13 cellular contexts compared by ENCODE assay signal in the genomic region with DNA sequence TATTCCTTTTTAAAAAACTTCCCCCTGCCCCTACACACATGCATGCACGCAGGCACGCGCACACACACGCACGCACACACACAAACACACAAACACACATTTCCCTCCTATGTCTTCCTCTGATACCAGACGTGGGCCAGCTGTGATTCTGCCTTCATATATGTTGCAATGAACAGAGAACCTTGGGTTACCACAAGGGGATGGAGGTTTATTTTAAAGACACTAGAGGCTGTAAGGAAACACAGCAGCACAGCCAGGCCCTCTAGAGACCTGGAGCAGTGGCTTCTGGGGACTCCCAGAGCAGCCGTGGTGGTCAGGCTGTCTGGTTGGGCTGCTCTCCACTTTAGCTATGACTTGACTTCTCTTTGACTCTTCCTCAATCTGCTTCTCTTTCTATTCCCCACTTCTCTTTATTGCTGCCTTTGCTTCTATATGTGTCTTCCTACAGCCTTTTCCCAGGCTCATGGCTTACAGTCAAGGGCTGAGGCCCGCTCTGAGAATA. TPM values are rescaled to one million over a fixed set of nuclear protein-coding genes. Genes with fewer than 3 reads are reported as not detected.
DNase-seq lines count a peak whose midpoint lies in the region; ATAC-seq and TF ChIP-seq lines count a peak whose summit lies in the region.
"Had no signal": no experiment of that assay in that cellular context is flagged by ENCODE, and none has a peak within 500 bp of the region (broad histone marks: within the 10 kb centered on the region; RNA-seq: fewer than 3 reads in every experiment).

No MANE protein-coding gene starts in this region.

- no peak overlapping the region for H3K27ac Mint-ChIP-seq in stimulated activated naive CD8-positive, alpha-beta T cell treated with anti-CD3 and anti-CD28 coated beads, Interleukin-15, amount 100 ng/mL, for 72 hours
- H3K27ac Mint-ChIP-seq in activated B cell treated with CpG ODN at 0.5 μM for 24 hours (peak overlapping the region; percentile 89), Caco-2 (ENCODE audit: unreplicated experiment) (no peak overlapping the region)
- H3K27ac Mint-ChIP-seq: GM23338 had no signal

- peak; percentile 59 for ATAC-seq in stimulated activated naive CD8-positive, alpha-beta T cell treated with anti-CD3 and anti-CD28 coated beads, Interleukin-15, Interleukin-2, amounts not matched to agents 100 U/mL and 50 U/mL, for 24 hours
- no peak for ATAC-seq in stimulated activated naive CD8-positive, alpha-beta T cell treated with anti-CD3 and anti-CD28 coated beads, Interleukin-15, amount 100 ng/mL, for 72 hours
- ATAC-seq in HG03103 (IDR thresholded peaks at IDR 0.05; ENCODE audit: low read depth, unreplicated experiment) (peak; percentile 45), activated B cell treated with CpG ODN at 0.5 μM for 24 hours (ENCODE audit: low read depth) (peak; percentile 67), upper lobe of right lung (peak; percentile 91)
- ATAC-seq: foreskin keratinocyte, GM23338 had no signal

- no peak for TF ChIP-seq CTCF in activated B cell treated with CpG ODN at 0.5 μM for 24 hours (IDR thresholded peaks at IDR 0.05)
- TF ChIP-seq CTCF in upper lobe of right lung (IDR thresholded peaks at IDR 0.05) = no peak
- TF ChIP-seq CTCF in Caco-2 (IDR thresholded peaks at IDR 0.05; ENCODE audit: insufficient read depth in 1 of 2, low read depth in 1 of 2, low read length in 1 of 2, severe bottlenecking in 1 of 2, unreplicated experiment in 1 of 2) = no peak

- no TSS peak for BruUV-seq in Caco-2 (replicated peaks; lab: Mats Ljungman, UMichigan)

- CTCF ChIA-PET in activated B cell treated with CpG ODN at 0.5 μM for 24 hours (lab: Charles Lee) = interaction anchor here (1.0 to 8.1 kb wide), 8 partner anchors 11 to 75 kb away, joined by 3 to 331 read pairs (median 4); partner anchors contain the start of genes TLR1 and TLR6
- CTCF ChIA-PET in Caco-2 (lab: Charles Lee) = interaction anchor here (1.1 kb wide), 1 partner anchor 25 kb away, joined by 5 read pairs; no protein-coding TSS in a partner anchor

- no peaks in the 10 kb centered on the region for H3K27me3 ChIP-seq in upper lobe of right lung
- H3K27me3 ChIP-seq in Caco-2 (replicated peaks; ENCODE audit: control insufficient read depth, insufficient read depth, low read length) = no peaks in the 10 kb centered on the region
- H3K27me3 ChIP-seq: foreskin keratinocyte had no signal

- peaks cover 25% of the 10 kb centered on the region for H3K36me3 Mint-ChIP-seq in activated B cell treated with CpG ODN at 0.5 μM for 24 hours (ENCODE audit: low read depth)
- H3K36me3 Mint-ChIP-seq in Caco-2 (ENCODE audit: insufficient read depth, unreplicated experiment) = no peaks in the 10 kb centered on the region

- peak overlapping the region; percentile 17 for H3K27ac ChIP-seq in upper lobe of right lung
- H3K27ac ChIP-seq: foreskin keratinocyte had no signal

- H3K4me1 ChIP-seq in upper lobe of right lung (no peaks in the 10 kb centered on the region), Caco-2 (no peaks in the 10 kb centered on the region)
- H3K4me1 ChIP-seq: foreskin keratinocyte had no signal

- H3K9me3 Mint-ChIP-seq in stimulated activated naive CD8-positive, alpha-beta T cell treated with anti-CD3 and anti-CD28 coated beads, Interleukin-15, amount 100 ng/mL, for 72 hours = peaks cover 5 to 7% of the 10 kb centered on the region in 2 donors
- H3K9me3 Mint-ChIP-seq in activated B cell treated with CpG ODN at 0.5 μM for 24 hours (peaks cover 5% of the 10 kb centered on the region), Caco-2 (ENCODE audit: unreplicated experiment) (no peaks in the 10 kb centered on the region)
- H3K9me3 Mint-ChIP-seq: GM23338 had no signal

- no peaks in the 10 kb centered on the region for H3K27me3 Mint-ChIP-seq in stimulated activated naive CD8-positive, alpha-beta T cell treated with anti-CD3 and anti-CD28 coated beads, Interleukin-15, amount 100 ng/mL, for 72 hours
- H3K27me3 Mint-ChIP-seq in activated B cell treated with CpG ODN at 0.5 μM for 24 hours (no peaks in the 10 kb centered on the region), Caco-2 (ENCODE audit: insufficient read depth, unreplicated experiment) (peaks cover 2% of the 10 kb centered on the region)

- POLR2A ChIA-PET in activated B cell treated with CpG ODN at 0.5 μM for 24 hours (lab: Charles Lee) = interaction anchor here (1.3 to 4.3 kb wide), 7 partner anchors 10 to 75 kb away, joined by 4 to 34 read pairs (median 7); partner anchors contain the start of gene TLR1
- POLR2A ChIA-PET in Caco-2 (lab: Charles Lee) = no interaction called here

- intact Hi-C loops in activated B cell treated with CpG ODN at 0.5 μM for 24 hours (cut with micrococcal nuclease) = loop anchor here (1.0 kb wide), 1 partner anchor 18 kb away; the partner anchor contains the start of gene TLR1
- intact Hi-C loops in upper lobe of right lung (cut with DNase I) = no loop called here
- intact Hi-C loops in Caco-2 (cut with micrococcal nuclease; ENCODE audit: unreplicated experiment) = no loop called here

- no peaks in the 10 kb centered on the region for H3K9me3 ChIP-seq in upper lobe of right lung
- no peaks in the 10 kb centered on the region; the same call in 1 of the 2 replicates for H3K9me3 ChIP-seq in Caco-2

- H3K4me3 ChIP-seq in upper lobe of right lung = no peak overlapping the region
- no peak overlapping the region for H3K4me3 ChIP-seq in Caco-2 (ENCODE audit: low read depth, low read length)
- H3K4me3 ChIP-seq: GM23338 had no signal

- no peak overlapping the region for H3K4me3 Mint-ChIP-seq in stimulated activated naive CD8-positive, alpha-beta T cell treated with anti-CD3 and anti-CD28 coated beads, Interleukin-15, amount 100 ng/mL, for 72 hours
- H3K4me3 Mint-ChIP-seq in activated B cell treated with CpG ODN at 0.5 μM for 24 hours (peak overlapping the region; percentile 39), Caco-2 (ENCODE audit: unreplicated experiment) (no peak overlapping the region)
- H3K4me3 Mint-ChIP-seq: GM23338 had no signal

- no peak for DNase-seq in stimulated activated naive CD8-positive, alpha-beta T cell treated with anti-CD3 and anti-CD28 coated beads, Interleukin-15, Interleukin-2, amounts not matched to agents 100 U/mL and 50 U/mL, for 24 hours
- no peak for DNase-seq in stimulated activated naive CD8-positive, alpha-beta T cell treated with anti-CD3 and anti-CD28 coated beads, Interleukin-15, amount 100 ng/mL, for 72 hours
- no peak for DNase-seq in activated B cell treated with CpG ODN at 0.5 μM for 24 hours
- DNase-seq in upper lobe of right lung = peak; percentile 66
- no peak for DNase-seq in Caco-2
- no peak for DNase-seq in UCSD-AML1 (lab: John Stamatoyannopoulos, UW; ENCODE audit: unreplicated experiment)
- no peak for DNase-seq in DMS53 (lab: John Stamatoyannopoulos, UW)
- DNase-seq: foreskin keratinocyte; NCI-H2171; occipital lobe; stimulated activated CD8-positive, alpha-beta memory T cell treated with anti-CD3 and anti-CD28 coated beads, Interleukin-4, amount 100 ng/mL, for 48 hours had no signal

- peaks cover 3% of the 10 kb centered on the region for H3K4me1 Mint-ChIP-seq in stimulated activated naive CD8-positive, alpha-beta T cell treated with anti-CD3 and anti-CD28 coated beads, Interleukin-15, amount 100 ng/mL, for 72 hours
- H3K4me1 Mint-ChIP-seq in activated B cell treated with CpG ODN at 0.5 μM for 24 hours (peaks cover 41% of the 10 kb centered on the region), Caco-2 (ENCODE audit: low read depth, unreplicated experiment) (peaks cover 6% of the 10 kb centered on the region)

- H3K36me3 ChIP-seq in upper lobe of right lung (no peaks in the 10 kb centered on the region), Caco-2 (ENCODE audit: control insufficient read depth, insufficient read depth, low read length) (no peaks in the 10 kb centered on the region)

RNA-seq across cellular contexts. Expression of gene TLR10, which starts 3.2 kb away (rescaled TPM):
- total RNA-seq in activated B cell treated with CpG ODN at 0.5 μM for 24 hours = 92.0 and 107 TPM in 2 replicates
- total RNA-seq in upper lobe of right lung = 0.78 TPM
- total RNA-seq in Caco-2 (2022) = not detected in 2 replicates
- total RNA-seq: foreskin keratinocyte had no signal

RNA-seq across cellular contexts. Expression of gene TLR1, which starts 18.6 kb away (rescaled TPM):
- total RNA-seq in activated B cell treated with CpG ODN at 0.5 μM for 24 hours = 39.6 and 43.0 TPM in 2 replicates
- 26.4 TPM for total RNA-seq in upper lobe of right lung
- total RNA-seq in Caco-2 (2022) = not detected in 2 replicates

Comparison
In these comparisons a context has a peak if more than half of its experiments do, and no peak if none do; other contexts are left out.
1. RNA of gene TLR10, which starts 3.2 kb away (total RNA-seq): 92.0 to 107 TPM in activated B cell treated with CpG ODN at 0.5 μM for 24 hours; 0.78 TPM in upper lobe of right lung (single experiment) and not detected in Caco-2; every median in the first group is over 10 times any median in the second.
2. RNA of gene TLR1, which starts 18.6 kb away (total RNA-seq): 39.6 to 43.0 TPM in activated B cell treated with CpG ODN at 0.5 μM for 24 hours and 26.4 TPM in upper lobe of right lung (single experiment); not detected in Caco-2; every median in the first group is over 10 times any median in the second.